Comparison of ENCODE assay signal across 8 cellular contexts in genomic region chr18:60684843-60685513, GRCh38.
DNase-seq lines count a peak whose midpoint lies in the region; ATAC-seq and TF ChIP-seq lines count a peak whose summit lies in the region.

No MANE protein-coding gene starts in this region.

- POLR2A ChIA-PET in WTC11 (lab: Charles Lee), result no interaction called here

- H3K36me3 Mint-ChIP-seq in WTC11, result no peaks in the 10 kb centered on the region

- peak; percentile 44 for TF ChIP-seq CTCF in GM12873 (IDR thresholded peaks at IDR 0.05; ENCODE audit: insufficient read depth, low read depth, low read length, missing control alignments)
- TF ChIP-seq CTCF in WTC11 (IDR thresholded peaks at IDR 0.05), result peak; percentile 47

- peaks cover 6% of the 10 kb centered on the region for H3K4me1 Mint-ChIP-seq in WTC11

- peaks cover 6% of the 10 kb centered on the region; the same call in 1 of the 2 replicates for H3K9me3 Mint-ChIP-seq in WTC11

- H3K4me3 Mint-ChIP-seq in WTC11, result no peak overlapping the region

- DNase-seq in LoVo (ENCODE audit: low spot score) (peak; percentile 33), WTC11 (ENCODE audit: low spot score) (no peak), left lobe of liver (ENCODE audit: low spot score) (no peak), HPDE6-E6E7 (ENCODE audit: extremely low spot score) (no peak), mesenteric fat pad (ENCODE audit: low spot score) (no peak)
- no peak for DNase-seq in activated CD4-positive, CD25-positive, alpha-beta regulatory T cell (lab: John Stamatoyannopoulos, UW)

- H3K27me3 Mint-ChIP-seq in WTC11 (ENCODE audit: low read depth), result no peaks in the 10 kb centered on the region

- ATAC-seq in WTC11 (peak; percentile 56), left lobe of liver (peak; percentile 65), HG03175 (IDR thresholded peaks at IDR 0.05; ENCODE audit: unreplicated experiment) (no peak)

- no peak overlapping the region for H3K27ac Mint-ChIP-seq in WTC11

- CTCF ChIA-PET in WTC11 (lab: Charles Lee), result interaction anchor here (0.6 to 1.3 kb wide), 3 partner anchors 11 to 183 kb away, joined by 3 to 4 read pairs (median 3); no protein-coding TSS in a partner anchor

TF ChIP-seq in WTC11, 78 proteins besides CTCF, POLR2A, EP300 and RAD21:
- no peak for TF ChIP-seq TEAD4 (CRISPR knock-in tag; IDR thresholded peaks at IDR 0.05)
- TF ChIP-seq JUN (CRISPR knock-in tag; IDR thresholded peaks at IDR 0.05), result no peak
- TF ChIP-seq ZNF317 (CRISPR knock-in tag; IDR thresholded peaks at IDR 0.05; ENCODE audit: borderline replicate concordance, low read depth), result no peak
- TF ChIP-seq AFF4 (CRISPR knock-in tag; IDR thresholded peaks at IDR 0.05; ENCODE audit: borderline replicate concordance), result no peak
- TF ChIP-seq ZNF232 (CRISPR knock-in tag; IDR thresholded peaks at IDR 0.05), result no peak
- no peak for TF ChIP-seq NFATC4 (CRISPR knock-in tag; IDR thresholded peaks at IDR 0.05)
- TF ChIP-seq CBFB (CRISPR knock-in tag; IDR thresholded peaks at IDR 0.05; ENCODE audit: low read depth), result no peak
- no peak for TF ChIP-seq JAZF1 (CRISPR knock-in tag; IDR thresholded peaks at IDR 0.05)
- TF ChIP-seq MYBL2 (CRISPR knock-in tag; IDR thresholded peaks at IDR 0.05), result no peak
- no peak for TF ChIP-seq ZMAT4 (CRISPR knock-in tag; IDR thresholded peaks at IDR 0.05)
- no peak for TF ChIP-seq FOXP1 (CRISPR knock-in tag; IDR thresholded peaks at IDR 0.05; ENCODE audit: borderline replicate concordance)
- TF ChIP-seq ATF6 (CRISPR knock-in tag; IDR thresholded peaks at IDR 0.05), result no peak
- TF ChIP-seq TP53 (CRISPR knock-in tag; IDR thresholded peaks at IDR 0.05), result no peak
- TF ChIP-seq ZNF121 (CRISPR knock-in tag; IDR thresholded peaks at IDR 0.05), result no peak
- no peak for TF ChIP-seq ATF2 (CRISPR knock-in tag; IDR thresholded peaks at IDR 0.05; ENCODE audit: borderline replicate concordance, low read depth)
- TF ChIP-seq SMAD4 (CRISPR knock-in tag; IDR thresholded peaks at IDR 0.05), result no peak
- no peak for TF ChIP-seq HMGA2 (CRISPR knock-in tag; IDR thresholded peaks at IDR 0.05)
- TF ChIP-seq RELA (CRISPR knock-in tag; IDR thresholded peaks at IDR 0.05; ENCODE audit: borderline replicate concordance), result no peak
- TF ChIP-seq IRF2 (CRISPR knock-in tag; IDR thresholded peaks at IDR 0.05; ENCODE audit: borderline replicate concordance, low read depth), result no peak
